Comparison of ENCODE assay signal across 14 cellular contexts in the genomic region with DNA sequence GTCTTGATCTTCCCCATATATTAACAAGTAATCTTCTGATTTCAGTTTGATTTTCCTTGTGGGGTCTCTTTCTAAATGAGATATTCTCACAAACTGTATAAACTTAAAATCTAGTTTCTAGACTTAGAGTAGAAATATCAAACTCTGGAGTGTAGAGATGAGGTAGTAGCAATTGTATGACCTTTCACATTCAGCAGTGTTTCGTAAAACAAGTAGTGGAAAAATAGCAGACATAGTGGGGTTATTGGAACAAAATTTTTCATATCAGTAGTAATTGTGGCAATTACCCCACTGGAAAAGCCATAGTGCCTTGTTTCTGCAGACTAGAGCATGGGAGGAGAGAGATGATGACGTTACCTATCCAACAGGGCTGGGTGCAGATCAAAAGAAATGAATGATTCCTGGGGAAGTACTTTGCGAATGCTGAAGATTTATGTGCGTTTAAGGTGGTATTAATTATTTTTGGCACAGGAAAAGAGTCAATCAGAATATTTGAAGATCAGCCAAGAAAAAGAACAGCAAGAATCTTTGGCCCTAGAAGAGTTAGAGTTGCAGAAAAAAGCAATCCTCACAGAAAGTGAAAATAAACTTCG.
A peak's percentile ranks its signal among the peaks of the same experiment; 100 is the strongest.
DNase-seq lines count a peak whose midpoint lies in the region; ATAC-seq and TF ChIP-seq lines count a peak whose summit lies in the region.
"Had no signal": no experiment of that assay in that cellular context is flagged by ENCODE, and none has a peak within 500 bp of the region (broad histone marks: within the 10 kb centered on the region; RNA-seq: fewer than 3 reads in every experiment).

No MANE protein-coding gene starts in this region.

- no peak for TF ChIP-seq CTCF in vagina (IDR thresholded peaks at IDR 0.05)

- peaks cover 2% of the 10 kb centered on the region for H3K4me1 ChIP-seq in right cardiac atrium (ENCODE audit: control insufficient read depth, insufficient read depth, low read length)
- H3K4me1 ChIP-seq in muscle layer of colon (ENCODE audit: insufficient read depth, low read length), result peaks cover 15% of the 10 kb centered on the region
- peaks cover 24% of the 10 kb centered on the region for H3K4me1 ChIP-seq in vagina

- no peak for DNase-seq in right cardiac atrium
- DNase-seq in Right ventricle myocardium superior, result no peak
- peak; percentile 44 for DNase-seq in dermis blood vessel endothelial cell
- DNase-seq in vagina (ENCODE audit: extremely low spot score in 2 of 2), result no peak
- DNase-seq in dedifferentiated amniotic fluid mesenchymal stem cell (ENCODE audit: extremely low spot score), result no peak
- DNase-seq: MM.1S; NCI-H2081; NCI-H774; stimulated activated naive CD4-positive, alpha-beta T cell had no signal

- H3K36me3 ChIP-seq in muscle layer of colon (ENCODE audit: insufficient read depth, low read length) (peaks cover 25% of the 10 kb centered on the region), vagina (peaks cover 0 to 19% of the 10 kb centered on the region in 2 donors)

- TF ChIP-seq POLR2A in vagina (IDR thresholded peaks at IDR 0.05), result no peak

- no peak overlapping the region for H3K9ac ChIP-seq in muscle layer of colon (ENCODE audit: low read length)

- H3K27ac ChIP-seq in right cardiac atrium (ENCODE audit: low read length), result no peak overlapping the region
- H3K27ac ChIP-seq in muscle layer of colon (ENCODE audit: low read depth, low read length), result peak overlapping the region; percentile 67
- H3K27ac ChIP-seq in vagina, result peak overlapping the region; percentile 22
- H3K27ac ChIP-seq: hepatocyte had no signal

- intact Hi-C loops in right cardiac atrium (cut with DNase I), result no loop called here
- intact Hi-C loops in Right ventricle myocardium superior (cut with DNase I), result no loop called here
- intact Hi-C loops in vagina (cut with DNase I), result no loop called here

- ATAC-seq in right cardiac atrium (peak; percentile 41 to 53), Right ventricle myocardium superior (ENCODE audit: poor library complexity) (no peak), GM18502 (IDR thresholded peaks at IDR 0.05; ENCODE audit: poor library complexity, unreplicated experiment) (no peak), HG03095 (IDR thresholded peaks at IDR 0.05; ENCODE audit: unreplicated experiment) (no peak)
- ATAC-seq: Panc1 had no signal

- H3K27me3 ChIP-seq in right cardiac atrium (ENCODE audit: control insufficient read depth, insufficient read depth) (no peaks in the 10 kb centered on the region), muscle layer of colon (ENCODE audit: control insufficient read depth in 1 of 2, insufficient read depth in 2 of 2, low read length in 2 of 2) (no peaks in the 10 kb centered on the region), vagina (no peaks in the 10 kb centered on the region)
- H3K27me3 ChIP-seq: hepatocyte had no signal

- H3K4me3 ChIP-seq in right cardiac atrium (ENCODE audit: low read length), result peak overlapping the region; percentile 10
- peak overlapping the region; percentile 14 for H3K4me3 ChIP-seq in muscle layer of colon (ENCODE audit: low read depth in 1 of 2, low read length in 2 of 2)
- peak overlapping the region in 1 of 2 donors; percentile 5 for H3K4me3 ChIP-seq in vagina
- H3K4me3 ChIP-seq: hepatocyte had no signal

- WGBS in right cardiac atrium, result 43% methylated on average over 5 of the region's 5 CpGs

- no peaks in the 10 kb centered on the region for H3K9me3 ChIP-seq in right cardiac atrium (ENCODE audit: control insufficient read depth, low read length)
- no peaks in the 10 kb centered on the region for H3K9me3 ChIP-seq in muscle layer of colon (ENCODE audit: low read length)
- H3K9me3 ChIP-seq in vagina, result no peaks in the 10 kb centered on the region

Comparison
In these comparisons a context has a peak if more than half of its experiments do, and no peak if none do; other contexts are left out.
1. ATAC-seq: peak in right cardiac atrium (2 of 2); none in Right ventricle myocardium superior (single experiment), GM18502 (single experiment) and HG03095 (single experiment).